Comparison of ENCODE assay signal across 15 cellular contexts in genomic region chr9:19117039-19117716, GRCh38. TPM values are rescaled to one million over a fixed set of nuclear protein-coding genes. Genes with fewer than 3 reads are reported as not detected.
DNase-seq lines count a peak whose midpoint lies in the region; ATAC-seq, FAIRE-seq and TF ChIP-seq lines count a peak whose summit lies in the region.
"Had no signal": no experiment of that assay in that cellular context is flagged by ENCODE, and none has a peak within 500 bp of the region (broad histone marks: within the 10 kb centered on the region; RNA-seq: fewer than 3 reads in every experiment).

No MANE protein-coding gene starts in this region.

- H3K36me3 ChIP-seq in heart left ventricle (peaks cover 0 to 87% (median 79%) of the 10 kb centered on the region in 9 donors), skeletal muscle tissue (ENCODE audit: control insufficient read depth in 3 of 3, insufficient read depth in 3 of 3, low read length in 3 of 3) (peaks cover 43 to 64% (median 49%) of the 10 kb centered on the region in 3 donors), stomach (peaks cover 60 to 90% (median 84%) of the 10 kb centered on the region in 4 donors), tibial artery (peaks cover 44 to 77% (median 76%) of the 10 kb centered on the region in 3 donors)

- TF ChIP-seq POLR2A in heart left ventricle (IDR thresholded peaks at IDR 0.05) (no peak), stomach (IDR thresholded peaks at IDR 0.05) (no peak)

- WGBS in heart left ventricle, 4 donors = 95 to 98% (median 96%) methylated on average over 5 of the region's 5 CpGs
- 93 to 98% (median 95%) methylated on average over 5 of the region's 5 CpGs for WGBS in stomach, 5 donors

- H3K9ac ChIP-seq in skeletal muscle tissue (ENCODE audit: low read depth in 1 of 3, low read length in 3 of 3) = no peak overlapping the region

- ATAC-seq in heart left ventricle (no peak), left cardiac atrium (no peak), foreskin keratinocyte (peak; percentile 22)

- H3K4me3 ChIP-seq in heart left ventricle = no peak overlapping the region
- H3K4me3 ChIP-seq in skeletal muscle tissue (ENCODE audit: low read length in 3 of 3) = no peak overlapping the region
- H3K4me3 ChIP-seq in stomach = no peak overlapping the region
- H3K4me3 ChIP-seq in tibial artery = no peak overlapping the region
- H3K4me3 ChIP-seq: adrenal gland had no signal

- H3K27ac ChIP-seq in heart left ventricle = peak overlapping the region in 11 of 12 donors; percentile 30 to 79 (median 66)
- H3K27ac ChIP-seq in foreskin keratinocyte = no peak overlapping the region
- peak overlapping the region; percentile 94 for H3K27ac ChIP-seq in skeletal muscle tissue (ENCODE audit: low read depth, low read length)
- H3K27ac ChIP-seq in stomach = no peak overlapping the region
- no peak overlapping the region for H3K27ac ChIP-seq in tibial artery

- H3K4me1 ChIP-seq in heart left ventricle (peaks cover 0 to 42% (median 7%) of the 10 kb centered on the region in 12 donors), foreskin keratinocyte (peaks cover 15% of the 10 kb centered on the region), skeletal muscle tissue (ENCODE audit: control insufficient read depth in 3 of 3, insufficient read depth in 3 of 3, low read length in 3 of 3) (peaks cover 24 to 40% (median 25%) of the 10 kb centered on the region in 3 donors), stomach (peaks cover 0 to 26% (median 14%) of the 10 kb centered on the region in 4 donors), tibial artery (no peaks in the 10 kb centered on the region)

- H3K9me3 ChIP-seq in heart left ventricle (no peaks in the 10 kb centered on the region), skeletal muscle tissue (ENCODE audit: control insufficient read depth in 3 of 3, low read length in 3 of 3) (no peaks in the 10 kb centered on the region), stomach (no peaks in the 10 kb centered on the region), tibial artery (no peaks in the 10 kb centered on the region)
- H3K9me3 ChIP-seq: adrenal gland had no signal

- DNase-seq in heart left ventricle (no peak), left cardiac atrium (no peak), RCC 7860 (ENCODE audit: low spot score) (peak; percentile 54), foreskin keratinocyte (no peak), stomach (no peak), NCI-H748 treated with DMSO at 0.1 percent for 48 hours (lab: John Stamatoyannopoulos, UW) (no peak), tibial artery (no peak)
- DNase-seq: caudate nucleus; kidney; NCI-H187 treated with DMSO at 0.1 percent for 48 hours; stimulated activated naive CD4-positive, alpha-beta T cell treated with Interleukin-2 at 50 U/mL for 16 hours had no signal

- TF ChIP-seq CTCF in heart left ventricle (IDR thresholded peaks at IDR 0.05) (no peak), foreskin keratinocyte (conservative IDR thresholded peaks at IDR 0.05) (no peak), stomach (IDR thresholded peaks at IDR 0.05) (no peak), tibial artery (IDR thresholded peaks at IDR 0.05) (no peak)

- intact Hi-C loops in heart left ventricle (cut with DNase I) = no loop called here
- intact Hi-C loops in left cardiac atrium (cut with DNase I) = loop anchor here in 1 of 2 donors (10.0 kb wide), 1 partner anchor 58 kb away; no protein-coding TSS in a partner anchor
- intact Hi-C loops in stomach (cut with DNase I; ENCODE audit: low total_unique reads) = no loop called here
- intact Hi-C loops in tibial artery (cut with DNase I; ENCODE audit: low total_unique reads) = no loop called here

- TF ChIP-seq EP300 in stomach (IDR thresholded peaks at IDR 0.05) = no peak

- no peak for FAIRE-seq in RCC 7860 (lab: Jason Lieb, UNC)
- FAIRE-seq: GM18507, kidney, urothelium cell line had no signal

- H3K27me3 ChIP-seq in heart left ventricle (no peaks in the 10 kb centered on the region), foreskin keratinocyte (no peaks in the 10 kb centered on the region), skeletal muscle tissue (ENCODE audit: control insufficient read depth in 3 of 3, insufficient read depth in 3 of 3, low read length in 3 of 3) (no peaks in the 10 kb centered on the region), stomach (no peaks in the 10 kb centered on the region), tibial artery (no peaks in the 10 kb centered on the region)
- H3K27me3 ChIP-seq: adrenal gland had no signal

RNA-seq across cellular contexts. Expression of gene PLIN2, which starts 10.1 kb away (rescaled TPM):
- total RNA-seq in heart left ventricle (100 to 1,000 TPM in 5 of 9 donors, 10 to 100 TPM in 4; 42.4 to 538 (median 115) TPM), left cardiac atrium (100 to 1,000 TPM in 1 of 2 donors, 10 to 100 TPM in 1; 77.5 to 392 TPM), foreskin keratinocyte (12.3 and 20.2 TPM in 2 replicates), skeletal muscle tissue (72.5 TPM), stomach (100 to 1,000 TPM in 2 of 5 donors, 10 to 100 TPM in 3; 20.5 to 208 (median 37.7) TPM)
- polyA plus RNA-seq in heart left ventricle (100 to 1,000 TPM in 1 of 2 donors, 10 to 100 TPM in 1; 57.8 to 557 TPM), foreskin keratinocyte (9.8 and 15.6 TPM in 2 replicates), stomach (10 to 100 TPM; 22.8 to 81.0 (median 55.8) TPM)

RNA-seq across cellular contexts. Expression of gene HAUS6, which starts 14.5 kb away (rescaled TPM):
- 1 to 10 TPM; 4.6 to 8.8 (median 7.3) TPM for total RNA-seq in heart left ventricle
- 1 to 10 TPM; 1.7 to 4.6 TPM for polyA plus RNA-seq in heart left ventricle
- 10 to 100 TPM in 1 of 2 donors, 1 to 10 TPM in 1; 6.8 to 11.7 TPM for total RNA-seq in left cardiac atrium
- total RNA-seq in foreskin keratinocyte = 23.1 and 25.4 TPM in 2 replicates
- 5.2 and 7.2 TPM in 2 replicates for polyA plus RNA-seq in foreskin keratinocyte
- total RNA-seq in skeletal muscle tissue = 10.4 TPM
- 10 to 100 TPM in 3 of 5 donors, 1 to 10 TPM in 2; 1.7 to 32.1 (median 22.3) TPM for total RNA-seq in stomach
- polyA plus RNA-seq in stomach = 1 to 10 TPM; 2.3 to 3.3 (median 3.1) TPM

Comparison
In these comparisons a context has a peak if more than half of its experiments do, and no peak if none do; other contexts are left out.
1. H3K27ac ChIP-seq: peak in heart left ventricle (11 of 12) and skeletal muscle tissue (single experiment); none in foreskin keratinocyte (single experiment), stomach (0 of 5) and tibial artery (0 of 2).